Comparison of ENCODE assay signal across 8 cellular contexts in the genomic region with DNA sequence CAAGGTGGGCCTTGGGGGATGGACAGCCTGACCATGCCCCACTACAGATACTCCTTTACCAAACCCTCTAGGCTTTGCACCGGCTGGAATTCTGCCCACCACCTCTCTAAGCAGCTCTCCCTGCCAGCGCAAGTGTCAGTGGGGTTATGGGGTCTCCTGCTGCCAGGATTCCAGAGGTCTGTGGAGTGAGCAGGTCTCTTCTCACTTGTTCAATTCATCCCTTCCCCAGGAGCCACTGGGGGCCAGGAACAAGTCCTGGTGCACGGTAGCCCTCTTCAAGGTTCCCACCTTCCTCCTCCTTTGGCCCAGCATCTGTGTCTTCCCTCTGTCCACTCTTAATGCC. TPM values are rescaled to one million over a fixed set of nuclear protein-coding genes. Genes with fewer than 3 reads are reported as not detected.
"Had no signal": no experiment of that assay in that cellular context is flagged by ENCODE, and none has a peak within 500 bp of the region (broad histone marks: within the 10 kb centered on the region; RNA-seq: fewer than 3 reads in every experiment).

No MANE protein-coding gene starts in this region.

- H3K4me3 ChIP-seq: GM23248 had no signal

- DNase-seq: GM23248, GOT3, HCEC 1CT, IMR-90 had no signal

- FAIRE-seq: H54, HTR-8/SVneo had no signal

- H3K27ac ChIP-seq: GM23248 had no signal

- H3K9ac ChIP-seq: GM23248 had no signal

- H2AFZ ChIP-seq: GM23248 had no signal

RNA-seq across cellular contexts. Expression of a gene that starts 48.6 kb away (rescaled TPM):
- total RNA-seq: GM23248, H9, HT-29 had no signal
- polyA plus RNA-seq: GM23248 had no signal
